In genomic region chr17:77834170-77835115, GRCh38 we compare ENCODE assay signal across 8 cellular contexts.
DNase-seq lines count a peak whose midpoint lies in the region; ATAC-seq and TF ChIP-seq lines count a peak whose summit lies in the region.

No MANE protein-coding gene starts in this region.

- no peaks in the 10 kb centered on the region for H3K9me3 ChIP-seq in upper lobe of right lung

- POLR2A ChIA-PET in activated CD4-positive, alpha-beta memory T cell treated with anti-CD3 and anti-CD28 coated beads, Interleukin-2, amount 10 ng/mL, durations not matched to agents 7 days and 5 days (lab: Charles Lee) = interaction anchor here (1.2 to 1.9 kb wide), 5 partner anchors 8 to 124 kb away, joined by 3 to 7 read pairs (median 7); partner anchors contain the start of gene TNRC6C

- TF ChIP-seq CTCF in GM12865 (IDR thresholded peaks at IDR 0.05; ENCODE audit: insufficient read depth, low read depth, low read length, missing control alignments) (no peak), omental fat pad (IDR thresholded peaks at IDR 0.05) (no peak), upper lobe of right lung (IDR thresholded peaks at IDR 0.05) (no peak)

- peaks cover 32% of the 10 kb centered on the region for H3K4me1 Mint-ChIP-seq in activated CD4-positive, alpha-beta memory T cell treated with anti-CD3 and anti-CD28 coated beads, Interleukin-2, amount 10 ng/mL, durations not matched to agents 7 days and 5 days

- H3K27ac Mint-ChIP-seq in activated CD4-positive, alpha-beta memory T cell treated with anti-CD3 and anti-CD28 coated beads, Interleukin-2, amount 10 ng/mL, durations not matched to agents 7 days and 5 days = no peak overlapping the region

- ATAC-seq in omental fat pad (ENCODE audit: low FRiP score) (peak; percentile 73), upper lobe of right lung (peak; percentile 92)

- H3K27me3 Mint-ChIP-seq in activated CD4-positive, alpha-beta memory T cell treated with anti-CD3 and anti-CD28 coated beads, Interleukin-2, amount 10 ng/mL, durations not matched to agents 7 days and 5 days = peaks cover 15% of the 10 kb centered on the region

- H3K27me3 ChIP-seq in upper lobe of right lung = no peaks in the 10 kb centered on the region

- H3K4me1 ChIP-seq in upper lobe of right lung = peaks cover 23% of the 10 kb centered on the region

- peaks cover 4% of the 10 kb centered on the region for H3K9me3 Mint-ChIP-seq in activated CD4-positive, alpha-beta memory T cell treated with anti-CD3 and anti-CD28 coated beads, Interleukin-2, amount 10 ng/mL, durations not matched to agents 7 days and 5 days

- H3K4me3 ChIP-seq in GM12865 (ENCODE audit: low read depth, low read length) (no peak overlapping the region), upper lobe of right lung (no peak overlapping the region)

- DNase-seq in GM12865 (ENCODE audit: low read depth) = peak; percentile 59
- peak; percentile 7 for DNase-seq in NCI-H146 treated with DMSO at 0.1 percent for 48 hours (lab: John Stamatoyannopoulos, UW; ENCODE audit: unreplicated experiment)
- DNase-seq in activated CD4-positive, alpha-beta memory T cell treated with anti-CD3 and anti-CD28 coated beads, Interleukin-2, amount 10 ng/mL, durations not matched to agents 7 days and 5 days = peak; percentile 75
- peak; percentile 58 for DNase-seq in epidermal melanocyte (ENCODE audit: insufficient read length, low spot score)
- DNase-seq in omental fat pad (ENCODE audit: low spot score) = peak; percentile 42
- DNase-seq in upper lobe of right lung = peak; percentile 88
- no peak for DNase-seq in NAMALWA (ENCODE audit: low spot score)
- no peak for DNase-seq in GM19238 (ENCODE audit: insufficient read length, low spot score)

- peaks cover 7% of the 10 kb centered on the region for H3K36me3 Mint-ChIP-seq in activated CD4-positive, alpha-beta memory T cell treated with anti-CD3 and anti-CD28 coated beads, Interleukin-2, amount 10 ng/mL, durations not matched to agents 7 days and 5 days (ENCODE audit: low read depth)

- no peak overlapping the region for H3K27ac ChIP-seq in upper lobe of right lung

- CTCF ChIA-PET in activated CD4-positive, alpha-beta memory T cell treated with anti-CD3 and anti-CD28 coated beads, Interleukin-2, amount 10 ng/mL, durations not matched to agents 7 days and 5 days (lab: Charles Lee) = interaction anchor here (0.6 to 1.8 kb wide), 3 partner anchors 9 to 1031 kb away, joined by 3 to 6 read pairs (median 3); no protein-coding TSS in a partner anchor

- H3K36me3 ChIP-seq in upper lobe of right lung = no peaks in the 10 kb centered on the region

- intact Hi-C loops in upper lobe of right lung (cut with DNase I) = no loop called here

- H3K4me3 Mint-ChIP-seq in activated CD4-positive, alpha-beta memory T cell treated with anti-CD3 and anti-CD28 coated beads, Interleukin-2, amount 10 ng/mL, durations not matched to agents 7 days and 5 days = no peak overlapping the region

Comparison
In these comparisons a context has a peak if more than half of its experiments do, and no peak if none do; other contexts are left out.
1. DNase-seq: peak in GM12865 (single experiment), NCI-H146 treated with DMSO at 0.1 percent for 48 hours (single experiment), activated CD4-positive, alpha-beta memory T cell treated with anti-CD3 and anti-CD28 coated beads, Interleukin-2, amount 10 ng/mL, durations not matched to agents 7 days and 5 days (single experiment), epidermal melanocyte (single experiment), omental fat pad (single experiment) and upper lobe of right lung (single experiment); none in NAMALWA (single experiment) and GM19238 (single experiment).